Comparison of ENCODE assay signal across 1 cellular context in genomic region chr11:46736615-46737014, GRCh38.
TF ChIP-seq lines count a peak whose summit lies in the region.

No MANE protein-coding gene starts in this region.

TF ChIP-seq in liver, 16 proteins besides CTCF, POLR2A, EP300 and RAD21 (continued from another document):
- TF ChIP-seq, protein P1, sequence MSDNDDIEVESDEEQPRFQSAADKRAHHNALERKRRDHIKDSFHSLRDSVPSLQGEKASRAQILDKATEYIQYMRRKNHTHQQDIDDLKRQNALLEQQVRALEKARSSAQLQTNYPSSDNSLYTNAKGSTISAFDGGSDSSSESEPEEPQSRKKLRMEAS (IDR thresholded peaks at IDR 0.05): no peak
- no peak for TF ChIP-seq GABPA (IDR thresholded peaks at IDR 0.05 in 1 of 2, conservative IDR thresholded peaks at IDR 0.05 in 1 of 2)
